In the genomic region with DNA sequence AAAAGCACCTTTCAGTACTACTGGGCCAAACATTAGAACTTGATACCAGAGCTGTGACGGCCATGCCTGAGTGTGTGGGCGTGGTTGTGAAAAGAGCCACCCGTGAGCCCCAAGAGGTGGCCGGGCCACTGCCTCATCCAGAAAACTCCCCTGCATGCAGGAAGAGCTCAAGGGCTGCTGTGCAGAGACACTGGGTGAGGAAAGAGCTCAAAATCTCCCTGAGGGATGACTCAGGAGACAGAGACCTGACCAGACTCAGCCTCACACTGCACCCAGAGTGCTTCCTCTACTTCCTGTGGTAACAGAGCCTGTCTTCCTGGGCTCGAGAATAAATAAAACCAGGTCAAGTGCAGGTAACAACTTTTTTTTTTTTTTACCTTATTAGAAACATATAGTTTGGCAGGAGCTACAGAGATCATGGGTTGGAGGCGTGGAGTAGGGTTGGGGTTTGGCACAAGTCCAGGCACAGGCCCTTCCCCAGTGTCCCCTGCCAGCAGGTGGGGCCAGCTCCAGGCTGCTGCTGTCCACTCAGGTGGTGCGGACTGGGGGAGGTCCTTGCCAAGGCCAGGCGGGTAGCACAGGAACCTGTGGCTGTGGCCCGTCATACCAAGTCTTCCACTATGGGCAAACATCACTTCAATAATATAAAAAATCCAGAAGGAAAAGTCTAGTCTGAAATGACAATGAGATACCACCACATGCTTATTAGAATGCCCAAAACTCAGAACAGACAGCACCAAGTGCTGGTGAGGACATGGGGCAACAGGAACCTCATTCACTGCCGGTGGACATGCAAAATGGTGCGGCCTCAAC, we compare ENCODE assay signal across 8 cellular contexts. TPM values are rescaled to one million over a fixed set of nuclear protein-coding genes. Genes with fewer than 3 reads are reported as not detected.
DNase-seq lines count a peak whose midpoint lies in the region; FAIRE-seq and TF ChIP-seq lines count a peak whose summit lies in the region.

No MANE protein-coding gene starts in this region.

- no peak for TF ChIP-seq POLR2A in GM12892 (IDR thresholded peaks at IDR 0.05; ENCODE audit: low read depth, low read length)

- no peak for TF ChIP-seq CTCF in foreskin fibroblast (IDR thresholded peaks at IDR 0.05; ENCODE audit: low read depth, low read length)

- no peak for DNase-seq in GM12892 (ENCODE audit: insufficient read length)
- DNase-seq in NCI-H2029 (lab: John Stamatoyannopoulos, UW): peak; percentile 82
- peak; percentile 52 for DNase-seq in activated CD8-positive, alpha-beta memory T cell treated with anti-CD3 and anti-CD28 coated beads, Interleukin-2, amount 50 U/mL, for 4 hours
- peak; percentile 62 to 80 for DNase-seq in foreskin fibroblast
- peak; percentile 39 for DNase-seq in stimulated activated CD8-positive, alpha-beta memory T cell treated with anti-CD3 and anti-CD28 coated beads, Interleukin-12 subunit alpha, Interleukin-12 subunit beta, amount 100 ng/mL, for 1 hour (ENCODE audit: low read depth)
- DNase-seq in NCI-H748 (lab: John Stamatoyannopoulos, UW; ENCODE audit: unreplicated experiment): no peak
- no peak for DNase-seq in UCSD-AML1 (lab: John Stamatoyannopoulos, UW; ENCODE audit: unreplicated experiment)
- DNase-seq in GM19238 (ENCODE audit: insufficient read length, low spot score): no peak

- H3K4me3 ChIP-seq in foreskin fibroblast (ENCODE audit: low read depth in 1 of 2, low read length in 2 of 2): no peak overlapping the region

- FAIRE-seq in GM12892 (lab: Jason Lieb, UNC): peak; percentile 71

RNA-seq across cellular contexts. Expression of gene ELL, which starts 25.5 kb away (rescaled TPM):
- 5.1 TPM for polyA plus RNA-seq in GM12892 (2012; ENCODE audit: missing spikeins)

RNA-seq across cellular contexts. Expression of gene FKBP8, which starts 47.0 kb away (rescaled TPM):
- polyA plus RNA-seq in GM12892 (2012; ENCODE audit: missing spikeins): 80.5 TPM

RNA-seq across cellular contexts. Expression of gene ISYNA1, which starts 58.4 kb away (rescaled TPM):
- polyA plus RNA-seq in GM12892 (2012; ENCODE audit: missing spikeins): 9.3 TPM

Comparison
In these comparisons a context has a peak if more than half of its experiments do, and no peak if none do; other contexts are left out.
1. DNase-seq: peak in NCI-H2029 (single experiment), activated CD8-positive, alpha-beta memory T cell treated with anti-CD3 and anti-CD28 coated beads, Interleukin-2, amount 50 U/mL, for 4 hours (single experiment), foreskin fibroblast (2 of 2) and stimulated activated CD8-positive, alpha-beta memory T cell treated with anti-CD3 and anti-CD28 coated beads, Interleukin-12 subunit alpha, Interleukin-12 subunit beta, amount 100 ng/mL, for 1 hour (single experiment); none in GM12892 (single experiment), NCI-H748 (single experiment), UCSD-AML1 (single experiment) and GM19238 (single experiment).